In genomic region chr9:124266139-124266825, GRCh38 we compare ENCODE assay signal across 10 cellular contexts. TPM values are rescaled to one million over a fixed set of nuclear protein-coding genes. Genes with fewer than 3 reads are reported as not detected.
DNase-seq lines count a peak whose midpoint lies in the region; ATAC-seq and TF ChIP-seq lines count a peak whose summit lies in the region.
"Had no signal": no experiment of that assay in that cellular context is flagged by ENCODE, and none has a peak within 500 bp of the region (broad histone marks: within the 10 kb centered on the region; RNA-seq: fewer than 3 reads in every experiment).

No MANE protein-coding gene starts in this region.

- peaks cover 98% of the 10 kb centered on the region for H3K79me2 ChIP-seq in smooth muscle cell (ENCODE audit: low read depth)

- peak overlapping the region; percentile 51 for H3K4me2 ChIP-seq in smooth muscle cell

- H3K4me1 ChIP-seq in gastroesophageal sphincter (peaks cover 0 to 99% (median 28%) of the 10 kb centered on the region in 3 donors), smooth muscle cell (ENCODE audit: low read depth) (peaks cover 38% of the 10 kb centered on the region)

- H4K20me1 ChIP-seq in smooth muscle cell (ENCODE audit: low read depth), result peaks cover 99% of the 10 kb centered on the region

- peak overlapping the region; percentile 25; the same call in 1 of the 2 replicates for H3K4me3 ChIP-seq in GM06990 (replicated peaks; ENCODE audit: low read depth, low read length)
- no peak overlapping the region for H3K4me3 ChIP-seq in gastroesophageal sphincter
- H3K4me3 ChIP-seq in smooth muscle cell, result no peak overlapping the region

- no peak for DNase-seq in GM06990 (ENCODE audit: extremely low read depth, insufficient read length)
- DNase-seq in smooth muscle cell (lab: John Stamatoyannopoulos, UW; ENCODE audit: unreplicated experiment), result no peak
- no peak for DNase-seq in SW480 (ENCODE audit: low spot score)
- DNase-seq in left lobe of liver (ENCODE audit: low spot score), result no peak
- DNase-seq: activated CD4-positive, alpha-beta memory T cell treated with anti-CD3 and anti-CD28 coated beads, Interleukin-2, amount 10 ng/mL, durations not matched to agents 7 days and 5 days; activated naive CD4-positive, alpha-beta T cell had no signal

- no peaks in the 10 kb centered on the region for H3K27me3 ChIP-seq in GM06990 (replicated peaks; ENCODE audit: control insufficient read depth, insufficient read depth, low read length)
- H3K27me3 ChIP-seq in gastroesophageal sphincter, result no peaks in the 10 kb centered on the region
- no peaks in the 10 kb centered on the region for H3K27me3 ChIP-seq in smooth muscle cell (ENCODE audit: low read depth)

- TF ChIP-seq CTCF in GM06990 (IDR thresholded peaks at IDR 0.05; ENCODE audit: insufficient read depth, low read length, poor library complexity, severe bottlenecking) (no peak), gastroesophageal sphincter (IDR thresholded peaks at IDR 0.05) (no peak), smooth muscle cell (IDR thresholded peaks at IDR 0.05; ENCODE audit: borderline replicate concordance, insufficient read depth, poor library complexity, severe bottlenecking) (no peak)

- peaks cover 11% of the 10 kb centered on the region for H3F3A ChIP-seq in smooth muscle cell (ENCODE audit: low read depth)

- peaks cover 35% of the 10 kb centered on the region for H3K36me3 ChIP-seq in GM06990 (ENCODE audit: control insufficient read depth, insufficient read depth, low read length)
- H3K36me3 ChIP-seq in gastroesophageal sphincter, result peaks cover 0 to 4% of the 10 kb centered on the region in 2 donors
- no peaks in the 10 kb centered on the region for H3K36me3 ChIP-seq in smooth muscle cell (ENCODE audit: low read depth)

- H3K27ac ChIP-seq in gastroesophageal sphincter, result peak overlapping the region in 3 of 4 donors; percentile 27 to 90 (median 68)
- H3K27ac ChIP-seq in smooth muscle cell (ENCODE audit: low read depth), result peak overlapping the region; percentile 55

- H2AFZ ChIP-seq in smooth muscle cell (ENCODE audit: low read depth), result no peak overlapping the region

- no peak overlapping the region for H3K9ac ChIP-seq in smooth muscle cell (ENCODE audit: low read depth)

- WGBS in gastroesophageal sphincter (ENCODE audit: low coverage in 1 of 2), 2 donors, result 68 to 76% methylated on average over 3 to 5 of the region's 13 CpGs
- WGBS in smooth muscle cell (ENCODE audit: low lambda C conversion rate), result 84% methylated on average over 13 of the region's 13 CpGs

- ATAC-seq in SK-N-SH treated with all-trans-retinoic acid at 6 μM for 48 hours (peak; percentile 31), gastroesophageal sphincter (no peak), HG02870 (IDR thresholded peaks at IDR 0.05; ENCODE audit: unreplicated experiment) (no peak), HG03342 (IDR thresholded peaks at IDR 0.05; ENCODE audit: unreplicated experiment) (no peak), left lobe of liver (no peak)

- no peak for TF ChIP-seq EP300 in gastroesophageal sphincter (IDR thresholded peaks at IDR 0.05)

- no peaks in the 10 kb centered on the region for H3K9me3 ChIP-seq in gastroesophageal sphincter
- no peaks in the 10 kb centered on the region for H3K9me3 ChIP-seq in smooth muscle cell (replicated peaks; ENCODE audit: low read depth)

- TF ChIP-seq POLR2A in gastroesophageal sphincter (IDR thresholded peaks at IDR 0.05), result no peak

TF ChIP-seq in SK-N-SH treated with all-trans-retinoic acid at 6 μM for 48 hours, 23 proteins besides CTCF, POLR2A, EP300 and RAD21:
- TF ChIP-seq SNAI2 (CRISPR knock-in tag; IDR thresholded peaks at IDR 0.05) (no peak), ESRRG (CRISPR knock-in tag; IDR thresholded peaks at IDR 0.05) (no peak), RARB (CRISPR knock-in tag; IDR thresholded peaks at IDR 0.05) (no peak), CSDC2 (CRISPR knock-in tag; IDR thresholded peaks at IDR 0.05) (no peak), ZC3H10 (CRISPR knock-in tag; IDR thresholded peaks at IDR 0.05) (no peak)

RNA-seq across cellular contexts. Expression of gene NEK6, which starts 8.5 kb away (rescaled TPM):
- total RNA-seq in gastroesophageal sphincter, result 10 to 100 TPM; 13.2 to 31.7 (median 19.3) TPM
- total RNA-seq in smooth muscle cell, result 41.5 and 45.9 TPM in 2 replicates
- polyA plus RNA-seq in smooth muscle cell, result 67.6 and 108 TPM in 2 replicates
- 84.5 TPM for total RNA-seq in left lobe of liver
